In genomic region chr13:60397693-60398437, GRCh38 we compare ENCODE assay signal across 8 cellular contexts. TPM values are rescaled to one million over a fixed set of nuclear protein-coding genes. Genes with fewer than 3 reads are reported as not detected.
DNase-seq lines count a peak whose midpoint lies in the region; ATAC-seq and TF ChIP-seq lines count a peak whose summit lies in the region.

No MANE protein-coding gene starts in this region.

- peaks cover 29% of the 10 kb centered on the region for H3K79me2 ChIP-seq in neural cell (replicated peaks; ENCODE audit: insufficient read depth, low read length)

- H3K4me2 ChIP-seq in neural cell (ENCODE audit: low read length): peak overlapping the region; percentile 35

- ATAC-seq in GM19023 (IDR thresholded peaks at IDR 0.05; ENCODE audit: unreplicated experiment) (peak; percentile 34), HG03159 (IDR thresholded peaks at IDR 0.05; ENCODE audit: unreplicated experiment) (peak; percentile 30)

- peak overlapping the region; percentile 95 for H3K27ac ChIP-seq in C4-2B
- no peak overlapping the region for H3K27ac ChIP-seq in neural cell (ENCODE audit: low read length)
- peak overlapping the region; percentile 99 for H3K27ac ChIP-seq in tibial artery

- TF ChIP-seq CTCF in C4-2B (conservative IDR thresholded peaks at IDR 0.05) (no peak), fibroblast of villous mesenchyme (IDR thresholded peaks at IDR 0.05; ENCODE audit: insufficient read depth, low read depth, low read length) (no peak), neural cell (IDR thresholded peaks at IDR 0.05; ENCODE audit: poor library complexity, severe bottlenecking) (no peak), tibial artery (IDR thresholded peaks at IDR 0.05) (no peak)

- no peaks in the 10 kb centered on the region for H3K9me2 ChIP-seq in neural cell (ENCODE audit: insufficient read depth, low read length)

- DNase-seq in NOMO-1 treated with DMSO at 0.1 percent for 48 hours (lab: John Stamatoyannopoulos, UW; ENCODE audit: unreplicated experiment): peak; percentile 62
- DNase-seq in activated T-helper 9 cell treated with anti-CD3 and anti-CD28 coated beads, Interleukin-2, amount 50 U/mL, for 16 hours (ENCODE audit: low read depth): peak; percentile 27
- peak; percentile 72 for DNase-seq in fibroblast of villous mesenchyme (ENCODE audit: low read depth)
- DNase-seq in tibial artery: peak; percentile 45 to 76

- TF ChIP-seq RAD21 in neural cell (conservative IDR thresholded peaks at IDR 0.05): no peak

- TF ChIP-seq EP300 in neural cell (conservative IDR thresholded peaks at IDR 0.05; ENCODE audit: poor library complexity, severe bottlenecking): no peak

- peak overlapping the region; percentile 90 for H3K4me3 ChIP-seq in fibroblast of villous mesenchyme (ENCODE audit: low read depth, low read length)
- H3K4me3 ChIP-seq in neural cell (ENCODE audit: low read length): peak overlapping the region; percentile 78
- H3K4me3 ChIP-seq in tibial artery: peak overlapping the region; percentile 89 to 96

- H3K36me3 ChIP-seq in neural cell (ENCODE audit: insufficient read depth, low read length) (no peaks in the 10 kb centered on the region), tibial artery (no peaks in the 10 kb centered on the region)

- peak overlapping the region; percentile 55 for H3K9ac ChIP-seq in neural cell (ENCODE audit: low read length)

- intact Hi-C loops in tibial artery (cut with DNase I; ENCODE audit: low total_unique reads): no loop called here

- H3K27me3 ChIP-seq in neural cell (ENCODE audit: insufficient read depth, low read depth, low read length) (no peaks in the 10 kb centered on the region), tibial artery (no peaks in the 10 kb centered on the region)

- H3K4me1 ChIP-seq in tibial artery: peaks cover 0 to 26% (median 13%) of the 10 kb centered on the region in 4 donors

- no peaks in the 10 kb centered on the region for H3K9me3 ChIP-seq in neural cell (ENCODE audit: low read length)
- no peaks in the 10 kb centered on the region for H3K9me3 ChIP-seq in tibial artery

- peak overlapping the region; percentile 11 for H2AFZ ChIP-seq in neural cell (ENCODE audit: low read depth, low read length)

- H4K20me1 ChIP-seq in neural cell (ENCODE audit: insufficient read depth): no peaks in the 10 kb centered on the region

- no peaks in the 10 kb centered on the region for H3F3A ChIP-seq in neural cell (ENCODE audit: insufficient read depth, low read length, poor library complexity, severe bottlenecking)

TF ChIP-seq in neural cell, 6 proteins besides CTCF, POLR2A, EP300 and RAD21:
- no peak for TF ChIP-seq SMC3 (conservative IDR thresholded peaks at IDR 0.05; ENCODE audit: poor library complexity)
- no peak for TF ChIP-seq TAF1 (IDR thresholded peaks at IDR 0.05; ENCODE audit: low read depth)
- no peak for TF ChIP-seq EZH2 (IDR thresholded peaks at IDR 0.05; ENCODE audit: borderline replicate concordance, insufficient read depth, low read length, poor library complexity, severe bottlenecking)
- no peak for TF ChIP-seq POLR2AphosphoS5 (IDR thresholded peaks at IDR 0.05)
- TF ChIP-seq, protein P1, sequence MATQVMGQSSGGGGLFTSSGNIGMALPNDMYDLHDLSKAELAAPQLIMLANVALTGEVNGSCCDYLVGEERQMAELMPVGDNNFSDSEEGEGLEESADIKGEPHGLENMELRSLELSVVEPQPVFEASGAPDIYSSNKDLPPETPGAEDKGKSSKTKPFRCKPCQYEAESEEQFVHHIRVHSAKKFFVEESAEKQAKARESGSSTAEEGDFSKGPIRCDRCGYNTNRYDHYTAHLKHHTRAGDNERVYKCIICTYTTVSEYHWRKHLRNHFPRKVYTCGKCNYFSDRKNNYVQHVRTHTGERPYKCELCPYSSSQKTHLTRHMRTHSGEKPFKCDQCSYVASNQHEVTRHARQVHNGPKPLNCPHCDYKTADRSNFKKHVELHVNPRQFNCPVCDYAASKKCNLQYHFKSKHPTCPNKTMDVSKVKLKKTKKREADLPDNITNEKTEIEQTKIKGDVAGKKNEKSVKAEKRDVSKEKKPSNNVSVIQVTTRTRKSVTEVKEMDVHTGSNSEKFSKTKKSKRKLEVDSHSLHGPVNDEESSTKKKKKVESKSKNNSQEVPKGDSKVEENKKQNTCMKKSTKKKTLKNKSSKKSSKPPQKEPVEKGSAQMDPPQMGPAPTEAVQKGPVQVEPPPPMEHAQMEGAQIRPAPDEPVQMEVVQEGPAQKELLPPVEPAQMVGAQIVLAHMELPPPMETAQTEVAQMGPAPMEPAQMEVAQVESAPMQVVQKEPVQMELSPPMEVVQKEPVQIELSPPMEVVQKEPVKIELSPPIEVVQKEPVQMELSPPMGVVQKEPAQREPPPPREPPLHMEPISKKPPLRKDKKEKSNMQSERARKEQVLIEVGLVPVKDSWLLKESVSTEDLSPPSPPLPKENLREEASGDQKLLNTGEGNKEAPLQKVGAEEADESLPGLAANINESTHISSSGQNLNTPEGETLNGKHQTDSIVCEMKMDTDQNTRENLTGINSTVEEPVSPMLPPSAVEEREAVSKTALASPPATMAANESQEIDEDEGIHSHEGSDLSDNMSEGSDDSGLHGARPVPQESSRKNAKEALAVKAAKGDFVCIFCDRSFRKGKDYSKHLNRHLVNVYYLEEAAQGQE (IDR thresholded peaks at IDR 0.05; ENCODE audit: borderline replicate concordance): peak; percentile 48
- TF ChIP-seq MXI1 (conservative IDR thresholded peaks at IDR 0.05; ENCODE audit: poor library complexity, severe bottlenecking): peak; percentile 34
TF ChIP-seq in neural cell: peak in this region for 2.

RNA-seq across cellular contexts. Expression of gene TDRD3, which starts 0.8 kb away (rescaled TPM):
- 16.8 and 17.3 TPM in 2 replicates for total RNA-seq in fibroblast of villous mesenchyme
- polyA plus RNA-seq in neural cell: 9.8 and 10.0 TPM in 2 replicates
- 60.4 and 64.9 TPM in 2 replicates for polyA minus RNA-seq in neural cell
